17 cellular contexts compared by ENCODE assay signal in the genomic region with DNA sequence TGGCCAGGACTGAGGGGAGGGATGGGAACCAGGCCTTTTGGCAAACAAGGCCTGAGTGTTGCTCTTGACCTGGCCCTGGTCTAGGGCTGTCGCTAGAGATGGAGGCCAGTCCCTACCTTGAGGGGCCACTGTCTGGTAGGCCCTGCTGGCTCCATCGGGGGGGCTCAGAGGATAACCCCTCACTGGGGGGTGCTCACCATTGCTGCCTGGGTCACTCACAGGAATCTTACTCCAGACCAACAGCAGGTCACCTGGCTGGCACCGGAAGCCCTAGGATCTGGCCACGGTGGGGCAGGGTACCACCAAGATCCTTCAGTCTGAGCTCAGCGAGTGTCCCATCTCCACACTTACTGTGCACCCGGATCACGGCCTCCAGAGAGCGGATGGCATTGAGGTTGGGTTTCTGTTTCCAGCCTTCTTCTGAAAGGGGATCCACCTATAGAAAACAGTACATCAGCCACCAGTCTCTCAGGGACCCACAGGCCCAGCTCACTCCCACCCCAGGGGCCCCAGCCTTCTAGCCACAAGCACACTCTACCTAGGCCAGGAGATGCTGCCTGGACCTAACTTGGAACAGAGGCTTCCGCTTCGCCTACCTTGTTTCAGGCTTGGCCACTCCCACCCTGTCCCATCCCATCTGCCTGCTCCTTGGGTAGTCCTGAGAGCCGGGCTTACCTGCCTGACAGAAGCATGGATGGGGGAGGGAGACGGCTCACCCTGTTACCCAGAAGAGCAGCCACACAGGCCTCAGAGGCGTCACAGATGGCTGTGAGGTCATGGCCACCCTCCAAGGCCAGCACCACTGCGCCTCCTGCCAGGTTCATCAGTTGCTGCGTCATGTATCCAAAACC. TPM values are rescaled to one million over a fixed set of nuclear protein-coding genes. Genes with fewer than 3 reads are reported as not detected.
DNase-seq lines count a peak whose midpoint lies in the region; ATAC-seq and TF ChIP-seq lines count a peak whose summit lies in the region.
"Had no signal": no experiment of that assay in that cellular context is flagged by ENCODE, and none has a peak within 500 bp of the region (broad histone marks: within the 10 kb centered on the region; RNA-seq: fewer than 3 reads in every experiment).

No MANE protein-coding gene starts in this region.

- no peaks in the 10 kb centered on the region for H3K27me3 Mint-ChIP-seq in activated naive CD8-positive, alpha-beta T cell treated with anti-CD3 and anti-CD28 coated beads, Interleukin-2, amount 50 U/mL, for 24 hours
- H3K27me3 Mint-ChIP-seq: stimulated activated memory B cell treated with anti-CD40 and anti-IgM and Interleukin-4, amounts not matched to agents 10 μg/mL and 1 μg/mL and 100 μg/mL, for 72 hours had no signal

- no peaks in the 10 kb centered on the region for H3K9me3 ChIP-seq in left ventricle myocardium inferior (replicated peaks)
- no peaks in the 10 kb centered on the region for H3K9me3 ChIP-seq in right atrium auricular region
- H3K9me3 ChIP-seq in tibial artery = no peaks in the 10 kb centered on the region
- H3K9me3 ChIP-seq: MG63, SK-N-SH had no signal

- no peaks in the 10 kb centered on the region for H3K9me3 Mint-ChIP-seq in activated naive CD8-positive, alpha-beta T cell treated with anti-CD3 and anti-CD28 coated beads, Interleukin-2, amount 50 U/mL, for 24 hours
- H3K9me3 Mint-ChIP-seq: stimulated activated memory B cell treated with anti-CD40 and anti-IgM and Interleukin-4, amounts not matched to agents 10 μg/mL and 1 μg/mL and 100 μg/mL, for 72 hours had no signal

- peaks cover 32% of the 10 kb centered on the region for H3K4me1 Mint-ChIP-seq in activated naive CD8-positive, alpha-beta T cell treated with anti-CD3 and anti-CD28 coated beads, Interleukin-2, amount 50 U/mL, for 24 hours
- H3K4me1 Mint-ChIP-seq: stimulated activated memory B cell treated with anti-CD40 and anti-IgM and Interleukin-4, amounts not matched to agents 10 μg/mL and 1 μg/mL and 100 μg/mL, for 72 hours had no signal

- TF ChIP-seq CTCF in left ventricle myocardium inferior (IDR thresholded peaks at IDR 0.05; ENCODE audit: borderline replicate concordance) = no peak
- no peak for TF ChIP-seq CTCF in right atrium auricular region (IDR thresholded peaks at IDR 0.05)
- TF ChIP-seq CTCF in tibial artery (IDR thresholded peaks at IDR 0.05) = no peak

- no peak overlapping the region for H3K4me3 Mint-ChIP-seq in activated naive CD8-positive, alpha-beta T cell treated with anti-CD3 and anti-CD28 coated beads, Interleukin-2, amount 50 U/mL, for 24 hours
- H3K4me3 Mint-ChIP-seq: stimulated activated memory B cell treated with anti-CD40 and anti-IgM and Interleukin-4, amounts not matched to agents 10 μg/mL and 1 μg/mL and 100 μg/mL, for 72 hours had no signal

- H3K4me3 ChIP-seq in left ventricle myocardium inferior = no peak overlapping the region
- no peak overlapping the region for H3K4me3 ChIP-seq in right atrium auricular region
- H3K4me3 ChIP-seq in tibial artery = no peak overlapping the region
- H3K4me3 ChIP-seq: MG63, skin epidermis had no signal

- H3K27me3 ChIP-seq in left ventricle myocardium inferior (ENCODE audit: low read depth) (no peaks in the 10 kb centered on the region), right atrium auricular region (no peaks in the 10 kb centered on the region), tibial artery (no peaks in the 10 kb centered on the region)
- H3K27me3 ChIP-seq: MG63 had no signal

- H3K4me1 ChIP-seq in left ventricle myocardium inferior = peaks cover 20% of the 10 kb centered on the region
- H3K4me1 ChIP-seq in right atrium auricular region = peaks cover 0 to 9% of the 10 kb centered on the region in 2 donors
- peaks cover 0 to 21% (median 13%) of the 10 kb centered on the region in 4 donors for H3K4me1 ChIP-seq in tibial artery

- peaks cover 58% of the 10 kb centered on the region for H3K36me3 Mint-ChIP-seq in activated naive CD8-positive, alpha-beta T cell treated with anti-CD3 and anti-CD28 coated beads, Interleukin-2, amount 50 U/mL, for 24 hours (ENCODE audit: low read depth)

- H3K36me3 ChIP-seq in left ventricle myocardium inferior (peaks cover 96% of the 10 kb centered on the region), right atrium auricular region (peaks cover 76% of the 10 kb centered on the region), tibial artery (peaks cover 75 to 98% (median 95%) of the 10 kb centered on the region in 3 donors)

- intact Hi-C loops in left ventricle myocardium inferior (cut with micrococcal nuclease) (no loop called here), tibial artery (cut with DNase I; ENCODE audit: low total_unique reads) (no loop called here)

- no peak for ATAC-seq in activated naive CD8-positive, alpha-beta T cell treated with anti-CD3 and anti-CD28 coated beads, Interleukin-2, amount 50 U/mL, for 24 hours
- ATAC-seq: PC-3; stimulated activated memory B cell treated with anti-CD40 and anti-IgM and Interleukin-4, amounts not matched to agents 10 μg/mL and 1 μg/mL and 100 μg/mL, for 72 hours had no signal

- H3K27ac ChIP-seq in left ventricle myocardium inferior (replicated peaks) (peak overlapping the region; percentile 38), right atrium auricular region (no peak overlapping the region), tibial artery (peak overlapping the region; percentile 41 to 61)

- DNase-seq in left ventricle myocardium inferior = no peak
- no peak for DNase-seq in right atrium auricular region (ENCODE audit: low spot score)
- DNase-seq in activated naive CD8-positive, alpha-beta T cell treated with anti-CD3 and anti-CD28 coated beads, Interleukin-2, amount 50 U/mL, for 24 hours = no peak
- DNase-seq in medulla oblongata (ENCODE audit: extremely low spot score) = peak; percentile 1
- no peak for DNase-seq in tibial artery
- no peak for DNase-seq in OCI-M1 (lab: John Stamatoyannopoulos, UW)
- DNase-seq in kidney tubule cell (ENCODE audit: low spot score) = no peak
- no peak for DNase-seq in A172 (ENCODE audit: low spot score)
- DNase-seq: MG63, NCI-H2029, NCI-H524 treated with DMSO at 0.1 percent for 48 hours, PC-3, SK-N-SH had no signal

- peak overlapping the region; percentile 87 for H3K27ac Mint-ChIP-seq in activated naive CD8-positive, alpha-beta T cell treated with anti-CD3 and anti-CD28 coated beads, Interleukin-2, amount 50 U/mL, for 24 hours

RNA-seq across cellular contexts. Expression of a gene that starts 12.2 kb away (rescaled TPM):
- 25.3 TPM for total RNA-seq in left ventricle myocardium inferior
- total RNA-seq in right atrium auricular region = 10 to 100 TPM; 48.9 to 52.0 TPM
- 4.3 and 10.0 TPM in 2 replicates for total RNA-seq in A172 (2014; rRNA removed; shearing (Covaris generic))

RNA-seq across cellular contexts. Expression of a gene that starts 26.6 kb away (rescaled TPM):
- total RNA-seq in left ventricle myocardium inferior = 34.8 TPM
- 10 to 100 TPM; 19.8 to 26.8 TPM for total RNA-seq in right atrium auricular region
- 1.3 and 1.4 TPM in 2 replicates for total RNA-seq in A172 (2014; rRNA removed; shearing (Covaris generic))

RNA-seq across cellular contexts. Expression of a gene that starts 34.4 kb away (rescaled TPM):
- total RNA-seq in left ventricle myocardium inferior (47.1 TPM), right atrium auricular region (10 to 100 TPM; 33.4 to 60.2 TPM)
- 24.4 and 29.4 TPM in 2 replicates for total RNA-seq in A172 (2014; rRNA removed; shearing (Covaris generic))

RNA-seq across cellular contexts. Expression of a gene that starts 60.0 kb away (rescaled TPM):
- total RNA-seq in left ventricle myocardium inferior (0.49 TPM), right atrium auricular region (1 to 10 TPM in 1 of 2 donors, under 1 TPM in 1; 0.55 to 2.1 TPM)
- total RNA-seq in A172 (2014; rRNA removed; shearing (Covaris generic)) = not detected in 2 replicates
- total RNA-seq: chondrocyte, H1, PC-3 had no signal

Comparison
In these comparisons a context has a peak if more than half of its experiments do, and no peak if none do; other contexts are left out.
1. H3K27ac ChIP-seq: peak in left ventricle myocardium inferior (single experiment) and tibial artery (2 of 2); none in right atrium auricular region (0 of 2).